Comparison of ENCODE assay signal across 7 cellular contexts in genomic region chr4:124712417-124713212, GRCh38. TPM values are rescaled to one million over a fixed set of nuclear protein-coding genes. Genes with fewer than 3 reads are reported as not detected.
DNase-seq lines count a peak whose midpoint lies in the region; ATAC-seq, FAIRE-seq and TF ChIP-seq lines count a peak whose summit lies in the region.

A gene with protein sequence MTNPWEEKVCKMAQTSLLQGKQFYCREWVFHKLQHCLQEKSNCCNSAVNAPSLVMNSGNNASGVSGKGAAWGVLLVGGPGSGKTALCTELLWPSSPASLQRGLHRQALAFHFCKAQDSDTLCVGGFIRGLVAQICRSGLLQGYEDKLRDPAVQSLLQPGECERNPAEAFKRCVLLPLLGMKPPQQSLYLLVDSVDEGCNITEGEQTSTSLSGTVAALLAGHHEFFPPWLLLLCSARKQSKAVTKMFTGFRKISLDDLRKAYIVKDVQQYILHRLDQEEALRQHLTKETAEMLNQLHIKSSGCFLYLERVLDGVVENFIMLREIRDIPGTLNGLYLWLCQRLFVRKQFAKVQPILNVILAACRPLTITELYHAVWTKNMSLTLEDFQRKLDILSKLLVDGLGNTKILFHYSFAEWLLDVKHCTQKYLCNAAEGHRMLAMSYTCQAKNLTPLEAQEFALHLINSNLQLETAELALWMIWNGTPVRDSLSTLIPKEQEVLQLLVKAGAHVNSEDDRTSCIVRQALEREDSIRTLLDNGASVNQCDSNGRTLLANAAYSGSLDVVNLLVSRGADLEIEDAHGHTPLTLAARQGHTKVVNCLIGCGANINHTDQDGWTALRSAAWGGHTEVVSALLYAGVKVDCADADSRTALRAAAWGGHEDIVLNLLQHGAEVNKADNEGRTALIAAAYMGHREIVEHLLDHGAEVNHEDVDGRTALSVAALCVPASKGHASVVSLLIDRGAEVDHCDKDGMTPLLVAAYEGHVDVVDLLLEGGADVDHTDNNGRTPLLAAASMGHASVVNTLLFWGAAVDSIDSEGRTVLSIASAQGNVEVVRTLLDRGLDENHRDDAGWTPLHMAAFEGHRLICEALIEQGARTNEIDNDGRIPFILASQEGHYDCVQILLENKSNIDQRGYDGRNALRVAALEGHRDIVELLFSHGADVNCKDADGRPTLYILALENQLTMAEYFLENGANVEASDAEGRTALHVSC (N-terminal part only) (minus strand): TSS chr4:124712732. CDS start chr4:124710511, 2,221 bp downstream.

- ATAC-seq in HG02943 (IDR thresholded peaks at IDR 0.05; ENCODE audit: low read depth, unreplicated experiment) (peak; percentile 69), sciatic nerve (peak; percentile 94)

- peaks cover 41% of the 10 kb centered on the region for H3K4me1 Mint-ChIP-seq in brain

- H3K27ac Mint-ChIP-seq in brain, result peak within 1 kb of the TSS in 4 of 5 experiments; percentile 99 to 100 (median 100)

- intact Hi-C loops in sciatic nerve (cut with DNase I), result no loop called here

- no peaks in the 10 kb centered on the region for H3K9me3 Mint-ChIP-seq in brain

- TF ChIP-seq CTCF in brain (conservative IDR thresholded peaks at IDR 0.05), result no peak

- peak; percentile 50 for DNase-seq in GM18507 (ENCODE audit: extremely low spot score, insufficient read length, low read depth)
- DNase-seq in NCI-H187 (lab: John Stamatoyannopoulos, UW), result peak; percentile 34 to 71
- peak; percentile 82 for DNase-seq in T1000 (lab: John Stamatoyannopoulos, UW)
- DNase-seq in iPS DF 4.7 (ENCODE audit: extremely low read depth, low spot score), result peak; percentile 51
- DNase-seq in sciatic nerve (ENCODE audit: low spot score), result peak; percentile 93

- H3K36me3 Mint-ChIP-seq in brain, result peaks cover 11% of the 10 kb centered on the region

- H3K27me3 Mint-ChIP-seq in brain, result peaks cover 3% of the 10 kb centered on the region

- peak within 1 kb of the TSS; percentile 90 to 95 (median 93) for H3K4me3 Mint-ChIP-seq in brain

- peak; percentile 12 for FAIRE-seq in GM18507 (lab: Jason Lieb, UNC)

RNA-seq across cellular contexts. Expression of the gene that starts here (rescaled TPM):
- polyA plus RNA-seq in brain (ENCODE audit: insufficient read depth, low read depth, low replicate concordance), result 7.0 TPM
- 38.4 TPM for total RNA-seq in sciatic nerve

Comparison
In these comparisons a context has a peak if more than half of its experiments do, and no peak if none do; other contexts are left out.
1. Peak in every context shown above with its lines: DNase-seq and ATAC-seq.